In genomic region chr13:21046203-21046602, GRCh38 we compare ENCODE assay signal across 1 cellular context.
TF ChIP-seq lines count a peak whose summit lies in the region.

No MANE protein-coding gene starts in this region.

TF ChIP-seq in WTC11, 78 proteins besides CTCF, POLR2A, EP300 and RAD21 (continued from another document):
- no peak for TF ChIP-seq ARID4B (CRISPR knock-in tag; IDR thresholded peaks at IDR 0.05; ENCODE audit: borderline replicate concordance)
- TF ChIP-seq FOXP1 (CRISPR knock-in tag; IDR thresholded peaks at IDR 0.05; ENCODE audit: borderline replicate concordance) = no peak
- no peak for TF ChIP-seq OVOL2 (CRISPR knock-in tag; IDR thresholded peaks at IDR 0.05; ENCODE audit: borderline replicate concordance)
